In the genomic region with DNA sequence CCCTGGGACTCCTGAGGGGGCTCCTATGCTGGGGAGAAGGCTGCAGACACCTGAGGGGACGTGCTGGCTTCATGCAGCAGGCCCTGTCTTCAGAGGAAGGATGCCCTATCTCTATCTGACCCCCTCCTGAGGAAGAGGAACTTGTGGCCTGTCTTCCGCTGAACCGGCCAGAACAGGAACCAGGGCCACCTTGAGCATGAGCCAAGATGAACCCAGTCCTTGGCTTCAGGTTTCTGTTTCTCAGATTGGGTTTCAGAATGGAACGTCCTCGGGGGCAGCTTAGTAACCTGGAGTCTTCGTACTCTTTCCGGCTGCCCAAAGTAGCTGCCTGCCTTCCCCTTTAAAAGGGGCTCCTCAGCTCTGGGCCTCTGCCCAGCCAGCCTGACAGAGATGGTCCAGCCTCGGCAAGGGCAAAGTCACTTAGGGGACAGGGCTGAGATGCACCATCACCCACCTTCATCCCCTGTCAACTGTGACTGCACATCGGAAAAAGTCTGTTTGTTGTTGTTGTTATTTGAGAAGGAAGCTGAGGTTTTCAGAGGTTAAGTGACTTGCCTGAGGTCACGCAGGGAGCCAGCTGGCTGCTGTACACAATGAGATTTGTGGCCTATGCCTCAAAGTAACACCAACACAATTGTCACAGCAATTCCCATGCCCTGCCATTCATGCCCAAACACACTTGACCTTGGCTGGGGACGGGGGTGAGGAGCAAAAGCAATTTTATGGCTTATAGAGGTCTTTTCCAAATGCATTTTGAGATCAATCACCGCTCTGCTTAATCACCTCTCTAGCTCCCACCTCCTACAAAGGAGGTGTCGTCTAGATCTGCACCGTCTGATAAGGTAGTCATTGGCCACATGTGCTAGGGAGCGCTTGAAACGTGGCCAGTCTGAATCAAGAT, we compare ENCODE assay signal across 9 cellular contexts. TPM values are rescaled to one million over a fixed set of nuclear protein-coding genes. Genes with fewer than 3 reads are reported as not detected.
DNase-seq lines count a peak whose midpoint lies in the region; ATAC-seq and TF ChIP-seq lines count a peak whose summit lies in the region.
"Had no signal": no experiment of that assay in that cellular context is flagged by ENCODE, and none has a peak within 500 bp of the region (broad histone marks: within the 10 kb centered on the region; RNA-seq: fewer than 3 reads in every experiment).

No MANE protein-coding gene starts in this region.

- no peaks in the 10 kb centered on the region for H3K27me3 Mint-ChIP-seq in activated CD4-positive, alpha-beta T cell treated with anti-CD3 and anti-CD28 coated beads for 36 hours
- H3K27me3 Mint-ChIP-seq in activated naive CD4-positive, alpha-beta T cell treated with anti-CD3 and anti-CD28 coated beads, Interleukin-2, amount 10 ng/mL, durations not matched to agents 7 days and 5 days, result no peaks in the 10 kb centered on the region

- no peak overlapping the region for H3K9ac ChIP-seq in parathyroid adenoma

- no peaks in the 10 kb centered on the region for H3K27me3 ChIP-seq in parathyroid adenoma (ENCODE audit: control insufficient read depth, insufficient read depth, low read length)

- peak overlapping the region; percentile 85 for H2AFZ ChIP-seq in parathyroid adenoma

- no peaks in the 10 kb centered on the region for H3K9me3 ChIP-seq in parathyroid adenoma (ENCODE audit: control insufficient read depth, low read length)
- H3K9me3 ChIP-seq: A549 had no signal

- peak overlapping the region; percentile 95 for H3K27ac Mint-ChIP-seq in activated CD4-positive, alpha-beta T cell treated with anti-CD3 and anti-CD28 coated beads for 36 hours
- peak overlapping the region; percentile 100 for H3K27ac Mint-ChIP-seq in activated naive CD4-positive, alpha-beta T cell treated with anti-CD3 and anti-CD28 coated beads, Interleukin-2, amount 10 ng/mL, durations not matched to agents 7 days and 5 days

- no peak overlapping the region for H3K4me3 ChIP-seq in parathyroid adenoma (ENCODE audit: low read depth, low read length)
- H3K4me3 ChIP-seq: A549 had no signal

- H3K4me3 Mint-ChIP-seq in activated CD4-positive, alpha-beta T cell treated with anti-CD3 and anti-CD28 coated beads for 36 hours, result peak overlapping the region; percentile 53
- peak overlapping the region; percentile 62 for H3K4me3 Mint-ChIP-seq in activated naive CD4-positive, alpha-beta T cell treated with anti-CD3 and anti-CD28 coated beads, Interleukin-2, amount 10 ng/mL, durations not matched to agents 7 days and 5 days

- POLR2A ChIA-PET in activated CD4-positive, alpha-beta T cell treated with anti-CD3 and anti-CD28 coated beads for 36 hours (lab: Charles Lee), result interaction anchor here (0.7 to 1.5 kb wide), 5 partner anchors 8 to 1312 kb away, joined by 3 to 7 read pairs (median 5); no protein-coding TSS in a partner anchor

- no peak overlapping the region for H3K4me2 ChIP-seq in parathyroid adenoma (ENCODE audit: low read length)
- H3K4me2 ChIP-seq: A549 had no signal

- peaks cover 16% of the 10 kb centered on the region for H3K36me3 Mint-ChIP-seq in activated CD4-positive, alpha-beta T cell treated with anti-CD3 and anti-CD28 coated beads for 36 hours (ENCODE audit: low read depth)
- peaks cover 55% of the 10 kb centered on the region for H3K36me3 Mint-ChIP-seq in activated naive CD4-positive, alpha-beta T cell treated with anti-CD3 and anti-CD28 coated beads, Interleukin-2, amount 10 ng/mL, durations not matched to agents 7 days and 5 days

- no peaks in the 10 kb centered on the region for H3K79me2 ChIP-seq in parathyroid adenoma

- ATAC-seq in activated CD4-positive, alpha-beta T cell treated with anti-CD3 and anti-CD28 coated beads for 36 hours, result peak; percentile 20
- ATAC-seq in HG02852 (IDR thresholded peaks at IDR 0.05; ENCODE audit: unreplicated experiment), result peak; percentile 45
- ATAC-seq: A549 had no signal

- H3K36me3 ChIP-seq in parathyroid adenoma (ENCODE audit: control insufficient read depth, insufficient read depth, low read length), result no peaks in the 10 kb centered on the region

- H3K4me1 ChIP-seq in parathyroid adenoma, result peaks cover 17% of the 10 kb centered on the region

- H3K27ac ChIP-seq in parathyroid adenoma, result peak overlapping the region; percentile 59

- H3K9me3 Mint-ChIP-seq in activated CD4-positive, alpha-beta T cell treated with anti-CD3 and anti-CD28 coated beads for 36 hours (ENCODE audit: low read depth), result peaks cover 6% of the 10 kb centered on the region
- peaks cover 10% of the 10 kb centered on the region for H3K9me3 Mint-ChIP-seq in activated naive CD4-positive, alpha-beta T cell treated with anti-CD3 and anti-CD28 coated beads, Interleukin-2, amount 10 ng/mL, durations not matched to agents 7 days and 5 days

- DNase-seq in activated CD4-positive, alpha-beta T cell treated with anti-CD3 and anti-CD28 coated beads for 36 hours, result peak; percentile 71
- DNase-seq in activated CD4-positive, alpha-beta T cell treated with anti-CD3 and anti-CD28 coated beads, Interleukin-2, amount 50 U/mL, for 4 hours, result no peak
- DNase-seq in NOMO-1 (lab: John Stamatoyannopoulos, UW; ENCODE audit: unreplicated experiment in 2 of 2) (peak; percentile 87 to 92), NCI-H2196 treated with DMSO at 0.1 percent for 48 hours (lab: John Stamatoyannopoulos, UW; ENCODE audit: unreplicated experiment) (no peak), posterior vena cava (ENCODE audit: low spot score) (no peak)
- peak; percentile 78 for DNase-seq in activated naive CD4-positive, alpha-beta T cell treated with anti-CD3 and anti-CD28 coated beads, Interleukin-2, amount 10 ng/mL, durations not matched to agents 7 days and 5 days

- H3K4me1 Mint-ChIP-seq in activated CD4-positive, alpha-beta T cell treated with anti-CD3 and anti-CD28 coated beads for 36 hours, result peaks cover 89% of the 10 kb centered on the region
- peaks cover 96% of the 10 kb centered on the region for H3K4me1 Mint-ChIP-seq in activated naive CD4-positive, alpha-beta T cell treated with anti-CD3 and anti-CD28 coated beads, Interleukin-2, amount 10 ng/mL, durations not matched to agents 7 days and 5 days

- CTCF ChIA-PET in activated CD4-positive, alpha-beta T cell treated with anti-CD3 and anti-CD28 coated beads for 36 hours (lab: Charles Lee), result interaction anchor here (0.6 to 1.4 kb wide), 9 partner anchors 10 to 47 kb away, joined by 3 to 15 read pairs (median 3); a partner anchor contains a TSS
- CTCF ChIA-PET in activated naive CD4-positive, alpha-beta T cell treated with anti-CD3 and anti-CD28 coated beads, Interleukin-2, amount 10 ng/mL, durations not matched to agents 7 days and 5 days (lab: Charles Lee), result interaction anchor here (0.6 to 1.9 kb wide), 7 partner anchors 8 to 40 kb away, joined by 3 to 17 read pairs (median 5); no protein-coding TSS in a partner anchor

- TF ChIP-seq CTCF in parathyroid adenoma (IDR thresholded peaks at IDR 0.05), result no peak

- intact Hi-C loops in activated CD4-positive, alpha-beta T cell treated with anti-CD3 and anti-CD28 coated beads for 36 hours (cut with DNase I, micrococcal nuclease), result loop anchor here (1.0 to 10.0 kb wide), 6 partner anchors 8 to 1192 kb away; a partner anchor contains a TSS
- intact Hi-C loops in posterior vena cava (cut with DNase I), result no loop called here

RNA-seq across cellular contexts. Expression of a gene that starts 13.4 kb away (rescaled TPM):
- total RNA-seq in activated CD4-positive, alpha-beta T cell treated with anti-CD3 and anti-CD28 coated beads for 36 hours, result 10 to 100 TPM; 24.8 to 25.5 TPM
- 10 to 100 TPM; 60.0 to 66.5 TPM for total RNA-seq in posterior vena cava

RNA-seq across cellular contexts. Expression of a gene that starts 34.1 kb away (rescaled TPM):
- under 1 TPM; 0.34 to 0.53 TPM for total RNA-seq in activated CD4-positive, alpha-beta T cell treated with anti-CD3 and anti-CD28 coated beads for 36 hours
- total RNA-seq in posterior vena cava, result not detected

RNA-seq across cellular contexts. Expression of a gene that starts 35.8 kb away (rescaled TPM):
- total RNA-seq in activated CD4-positive, alpha-beta T cell treated with anti-CD3 and anti-CD28 coated beads for 36 hours, result not detected
- not detected for total RNA-seq in posterior vena cava

Comparison
In these comparisons a context has a peak if more than half of its experiments do, and no peak if none do; other contexts are left out.
1. DNase-seq: peak in activated CD4-positive, alpha-beta T cell treated with anti-CD3 and anti-CD28 coated beads for 36 hours (single experiment), NOMO-1 (2 of 2) and activated naive CD4-positive, alpha-beta T cell treated with anti-CD3 and anti-CD28 coated beads, Interleukin-2, amount 10 ng/mL, durations not matched to agents 7 days and 5 days (single experiment); none in activated CD4-positive, alpha-beta T cell treated with anti-CD3 and anti-CD28 coated beads, Interleukin-2, amount 50 U/mL, for 4 hours (0 of 2), NCI-H2196 treated with DMSO at 0.1 percent for 48 hours (single experiment) and posterior vena cava (single experiment).
2. intact Hi-C loops: an anchor here in activated CD4-positive, alpha-beta T cell treated with anti-CD3 and anti-CD28 coated beads for 36 hours (1.0 to 10.0 kb wide); none called in posterior vena cava.